In the genomic region with DNA sequence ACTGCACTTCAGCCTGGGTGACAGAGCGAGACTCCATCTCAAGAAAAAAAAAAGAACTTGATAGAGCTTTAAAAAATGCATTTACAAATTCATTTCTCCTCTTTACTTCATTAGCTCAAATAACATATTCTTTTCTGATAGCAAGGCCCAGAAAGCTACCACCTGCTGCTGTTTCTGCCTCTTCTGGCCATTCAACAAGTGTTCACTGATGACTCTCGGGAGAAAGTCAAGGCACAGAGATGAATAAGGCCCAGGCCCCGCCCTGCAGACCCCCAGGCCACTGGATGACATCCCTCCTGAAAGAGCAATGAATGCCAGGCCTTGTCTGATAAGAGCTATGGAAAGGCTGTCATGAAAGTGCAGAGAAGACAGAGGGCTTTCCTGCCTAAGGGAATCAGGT, we compare ENCODE assay signal across 14 cellular contexts. TPM values are rescaled to one million over a fixed set of nuclear protein-coding genes. Genes with fewer than 3 reads are reported as not detected.
DNase-seq lines count a peak whose midpoint lies in the region; ATAC-seq and TF ChIP-seq lines count a peak whose summit lies in the region.
"Had no signal": no experiment of that assay in that cellular context is flagged by ENCODE, and none has a peak within 500 bp of the region (broad histone marks: within the 10 kb centered on the region; RNA-seq: fewer than 3 reads in every experiment).

No MANE protein-coding gene starts in this region.

- H3K27me3 Mint-ChIP-seq in activated naive CD4-positive, alpha-beta T cell treated with anti-CD3 and anti-CD28 coated beads for 36 hours (ENCODE audit: low read depth) = no peaks in the 10 kb centered on the region
- peaks cover 4% of the 10 kb centered on the region for H3K27me3 Mint-ChIP-seq in activated naive CD4-positive, alpha-beta T cell treated with anti-CD3 and anti-CD28 coated beads, Interleukin-2, amount 10 ng/mL, durations not matched to agents 7 days and 5 days

- DNase-seq in activated naive CD4-positive, alpha-beta T cell treated with anti-CD3 and anti-CD28 coated beads for 36 hours = no peak
- DNase-seq in activated naive CD4-positive, alpha-beta T cell treated with anti-CD3 and anti-CD28 coated beads, Interleukin-2, amount 10 ng/mL, durations not matched to agents 7 days and 5 days = no peak
- DNase-seq in ELF-1 (ENCODE audit: low read depth, low spot score) (peak; percentile 48), RWPE1 (ENCODE audit: low spot score) (no peak), NCI-H526 treated with DMSO at 0.1 percent for 48 hours (lab: John Stamatoyannopoulos, UW) (no peak)
- DNase-seq in stimulated activated effector memory CD8-positive, alpha-beta T cell treated with anti-CD3 and anti-CD28 coated beads, Interleukin-12 subunit alpha, Interleukin-12 subunit beta, amount 100 ng/mL, for 72 hours (ENCODE audit: low spot score in 2 of 2) = no peak
- DNase-seq: DMS153, KG1, MG63, NCI-H1105, NCI-H1694 treated with DMSO at 0.1 percent for 48 hours, NCI-H774, SIG-M5 had no signal

- peak overlapping the region; percentile 71 for H3K27ac Mint-ChIP-seq in activated naive CD4-positive, alpha-beta T cell treated with anti-CD3 and anti-CD28 coated beads for 36 hours
- H3K27ac Mint-ChIP-seq in activated naive CD4-positive, alpha-beta T cell treated with anti-CD3 and anti-CD28 coated beads, Interleukin-2, amount 10 ng/mL, durations not matched to agents 7 days and 5 days = no peak overlapping the region
- H3K27ac Mint-ChIP-seq in stimulated activated effector memory CD8-positive, alpha-beta T cell treated with anti-CD3 and anti-CD28 coated beads, Interleukin-12 subunit alpha, Interleukin-12 subunit beta, amount 100 ng/mL, for 72 hours = peak overlapping the region; percentile 80

- no peak for ATAC-seq in stimulated activated effector memory CD8-positive, alpha-beta T cell treated with anti-CD3 and anti-CD28 coated beads, Interleukin-12 subunit alpha, Interleukin-12 subunit beta, amount 100 ng/mL, for 72 hours
- ATAC-seq in HG02973 (IDR thresholded peaks at IDR 0.05; ENCODE audit: unreplicated experiment) = no peak

- POLR2A ChIA-PET in RWPE1 (lab: Yijun Ruan, JAX; ENCODE audit: low non-redundant PET) = no interaction called here

- H3K27ac ChIP-seq in RWPE1 = peak overlapping the region; percentile 38

- no peaks in the 10 kb centered on the region for H3K9me3 Mint-ChIP-seq in activated naive CD4-positive, alpha-beta T cell treated with anti-CD3 and anti-CD28 coated beads for 36 hours
- H3K9me3 Mint-ChIP-seq in activated naive CD4-positive, alpha-beta T cell treated with anti-CD3 and anti-CD28 coated beads, Interleukin-2, amount 10 ng/mL, durations not matched to agents 7 days and 5 days = no peaks in the 10 kb centered on the region
- no peaks in the 10 kb centered on the region for H3K9me3 Mint-ChIP-seq in stimulated activated effector memory CD8-positive, alpha-beta T cell treated with anti-CD3 and anti-CD28 coated beads, Interleukin-12 subunit alpha, Interleukin-12 subunit beta, amount 100 ng/mL, for 72 hours

- intact Hi-C loops in activated naive CD4-positive, alpha-beta T cell treated with anti-CD3 and anti-CD28 coated beads for 36 hours (cut with micrococcal nuclease) = loop anchor here (1.0 kb wide), 3 partner anchors 8 to 276 kb away; no protein-coding TSS in a partner anchor

- CTCF ChIA-PET in activated naive CD4-positive, alpha-beta T cell treated with anti-CD3 and anti-CD28 coated beads for 36 hours (lab: Charles Lee) = interaction anchor here (0.6 to 2.7 kb wide), 7 partner anchors 9 to 336 kb away, joined by 3 to 17 read pairs (median 4); partner anchors contain the start of gene TSEN2
- CTCF ChIA-PET in activated naive CD4-positive, alpha-beta T cell treated with anti-CD3 and anti-CD28 coated beads, Interleukin-2, amount 10 ng/mL, durations not matched to agents 7 days and 5 days (lab: Charles Lee) = interaction anchor here (1.2 kb wide), 1 partner anchor 9 kb away, joined by 5 read pairs; no protein-coding TSS in a partner anchor
- CTCF ChIA-PET in RWPE1 (lab: Yijun Ruan, JAX) = interaction anchor here (0.6 to 1.1 kb wide), 4 partner anchors 8 to 335 kb away, joined by 3 to 8 read pairs (median 4); no protein-coding TSS in a partner anchor

- no peak overlapping the region for H3K4me3 Mint-ChIP-seq in activated naive CD4-positive, alpha-beta T cell treated with anti-CD3 and anti-CD28 coated beads for 36 hours
- H3K4me3 Mint-ChIP-seq in activated naive CD4-positive, alpha-beta T cell treated with anti-CD3 and anti-CD28 coated beads, Interleukin-2, amount 10 ng/mL, durations not matched to agents 7 days and 5 days = no peak overlapping the region
- H3K4me3 Mint-ChIP-seq in stimulated activated effector memory CD8-positive, alpha-beta T cell treated with anti-CD3 and anti-CD28 coated beads, Interleukin-12 subunit alpha, Interleukin-12 subunit beta, amount 100 ng/mL, for 72 hours = peak overlapping the region; percentile 53

- TF ChIP-seq CTCF in RWPE1 (conservative IDR thresholded peaks at IDR 0.05; ENCODE audit: low read depth) = no peak

- H3K4me1 Mint-ChIP-seq in activated naive CD4-positive, alpha-beta T cell treated with anti-CD3 and anti-CD28 coated beads for 36 hours (ENCODE audit: low read depth) = peaks cover 22% of the 10 kb centered on the region
- peaks cover 7% of the 10 kb centered on the region for H3K4me1 Mint-ChIP-seq in activated naive CD4-positive, alpha-beta T cell treated with anti-CD3 and anti-CD28 coated beads, Interleukin-2, amount 10 ng/mL, durations not matched to agents 7 days and 5 days
- H3K4me1 Mint-ChIP-seq in stimulated activated effector memory CD8-positive, alpha-beta T cell treated with anti-CD3 and anti-CD28 coated beads, Interleukin-12 subunit alpha, Interleukin-12 subunit beta, amount 100 ng/mL, for 72 hours = peaks cover 32% of the 10 kb centered on the region

- no peaks in the 10 kb centered on the region for H3K36me3 Mint-ChIP-seq in activated naive CD4-positive, alpha-beta T cell treated with anti-CD3 and anti-CD28 coated beads for 36 hours (ENCODE audit: low read depth)
- no peaks in the 10 kb centered on the region for H3K36me3 Mint-ChIP-seq in activated naive CD4-positive, alpha-beta T cell treated with anti-CD3 and anti-CD28 coated beads, Interleukin-2, amount 10 ng/mL, durations not matched to agents 7 days and 5 days
- H3K36me3 Mint-ChIP-seq in stimulated activated effector memory CD8-positive, alpha-beta T cell treated with anti-CD3 and anti-CD28 coated beads, Interleukin-12 subunit alpha, Interleukin-12 subunit beta, amount 100 ng/mL, for 72 hours = peaks cover 6% of the 10 kb centered on the region

RNA-seq across cellular contexts. Expression of gene TSEN2, which starts 13.6 kb away (rescaled TPM):
- total RNA-seq in activated naive CD4-positive, alpha-beta T cell treated with anti-CD3 and anti-CD28 coated beads for 36 hours = 10 to 100 TPM; 14.0 to 14.8 TPM
